ENCODE assay signal across 15 cellular contexts in genomic region chr19:21584532-21584931, GRCh38.
"Had no signal": no experiment of that assay in that cellular context is flagged by ENCODE, and none has a peak within 500 bp of the region (broad histone marks: within the 10 kb centered on the region; RNA-seq: fewer than 3 reads in every experiment).

No MANE protein-coding gene starts in this region.

- H3K9me3 Mint-ChIP-seq: dendritic cell treated with granulocyte-macrophage colony-stimulating factor and Interleukin-4, amounts not matched to agents 40 ng/mL and 50 ng/mL, for 4 days had no signal

- H3K36me3 ChIP-seq: brain microvascular endothelial cell, stomach, thoracic aorta had no signal

- H3K27me3 Mint-ChIP-seq: activated CD8-positive, alpha-beta memory T cell treated with anti-CD3 and anti-CD28 coated beads, Interleukin-2, amount 10 ng/mL, durations not matched to agents 7 days and 5 days had no signal

- H3K27ac Mint-ChIP-seq: activated CD8-positive, alpha-beta memory T cell treated with anti-CD3 and anti-CD28 coated beads, Interleukin-2, amount 10 ng/mL, durations not matched to agents 7 days and 5 days; activated T-cell treated with anti-CD3 and anti-CD28 coated beads, Interleukin-2, amount 50 U/mL, for 24 hours; dendritic cell treated with granulocyte-macrophage colony-stimulating factor and Interleukin-4, amounts not matched to agents 40 ng/mL and 50 ng/mL, for 4 days; nephron progenitor cell had no signal

- ATAC-seq: activated CD8-positive, alpha-beta memory T cell treated with anti-CD3 and anti-CD28 coated beads, Interleukin-2, amount 10 ng/mL, durations not matched to agents 7 days and 5 days had no signal

- H3K9me3 ChIP-seq: thoracic aorta had no signal

- H3K4me3 Mint-ChIP-seq: activated CD8-positive, alpha-beta memory T cell treated with anti-CD3 and anti-CD28 coated beads, Interleukin-2, amount 10 ng/mL, durations not matched to agents 7 days and 5 days; activated T-cell treated with anti-CD3 and anti-CD28 coated beads, Interleukin-2, amount 50 U/mL, for 24 hours; dendritic cell treated with granulocyte-macrophage colony-stimulating factor and Interleukin-4, amounts not matched to agents 40 ng/mL and 50 ng/mL, for 4 days; nephron progenitor cell had no signal

- DNase-seq: activated CD4-positive, CD25-positive, alpha-beta regulatory T cell; activated CD8-positive, alpha-beta memory T cell treated with anti-CD3 and anti-CD28 coated beads, Interleukin-2, amount 10 ng/mL, durations not matched to agents 7 days and 5 days; activated gamma-delta T cell; activated T-cell treated with anti-CD3 and anti-CD28 coated beads, Interleukin-2, amount 50 U/mL, for 24 hours; amygdala; brain microvascular endothelial cell; cerebellar nuclear complex; hypothalamus; nephron progenitor cell; stimulated activated CD4-positive, alpha-beta T cell treated with anti-CD3 and anti-CD28 coated beads, Interleukin-12 subunit alpha, Interleukin-12 subunit beta, amount 100 ng/mL, for 4 hours; stimulated activated CD4-positive, alpha-beta T cell treated with anti-CD3 and anti-CD28 coated beads, Interleukin-4, amount 100 ng/mL, for 1 hour; stomach had no signal

- H3K4me1 Mint-ChIP-seq: activated CD8-positive, alpha-beta memory T cell treated with anti-CD3 and anti-CD28 coated beads, Interleukin-2, amount 10 ng/mL, durations not matched to agents 7 days and 5 days; nephron progenitor cell had no signal

- H3K4me3 ChIP-seq: lung, stomach, thoracic aorta had no signal

- H3K27me3 ChIP-seq: brain microvascular endothelial cell had no signal

- H3K27ac ChIP-seq: brain microvascular endothelial cell, thoracic aorta had no signal
